Comparison of ENCODE assay signal across 8 cellular contexts in the genomic region with DNA sequence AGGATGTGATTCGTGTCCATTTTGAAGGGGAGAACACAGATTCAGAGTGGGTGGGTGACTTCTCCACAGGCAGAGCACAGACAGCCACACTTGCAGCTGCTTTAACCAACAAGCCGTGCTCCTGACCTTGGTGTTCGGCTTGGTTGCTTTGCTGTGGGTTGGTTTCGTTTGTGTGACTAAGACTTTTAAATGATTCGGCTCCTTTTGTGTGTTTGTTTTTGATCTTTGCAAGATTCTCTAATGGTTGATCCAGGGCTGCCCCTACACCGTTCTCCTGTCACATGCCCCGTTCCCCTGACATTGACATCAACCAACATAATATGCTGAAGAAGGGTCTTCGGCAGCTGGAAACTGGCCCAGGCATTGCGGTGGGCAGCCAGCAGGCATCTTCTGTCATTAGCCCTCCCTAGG.
DNase-seq lines count a peak whose midpoint lies in the region; ATAC-seq and TF ChIP-seq lines count a peak whose summit lies in the region.

No MANE protein-coding gene starts in this region.

- H3K9me3 ChIP-seq in HCT116 (ENCODE audit: control insufficient read depth in 1 of 2, insufficient read depth in 1 of 2, low read depth in 1 of 2, low read length in 2 of 2) (no peaks in the 10 kb centered on the region), ovary (no peaks in the 10 kb centered on the region)

- no peak overlapping the region for H3K27ac ChIP-seq in HCT116 (ENCODE audit: low read depth, low read length)
- no peak overlapping the region for H3K27ac ChIP-seq in ovary

- H3K4me1 ChIP-seq in HCT116 (ENCODE audit: control insufficient read depth in 1 of 2, insufficient read depth in 2 of 2, low read length in 2 of 2) (peaks cover 19 to 43% of the 10 kb centered on the region in 2 experiments), ovary (ENCODE audit: insufficient read depth) (peaks cover 10% of the 10 kb centered on the region)

- ATAC-seq in GM18511 (IDR thresholded peaks at IDR 0.05; ENCODE audit: unreplicated experiment), result peak; percentile 47
- peak; percentile 54 for ATAC-seq in HCT116
- ATAC-seq in omental fat pad (ENCODE audit: low FRiP score), result no peak

- no peak for TF ChIP-seq POLR2A in HCT116 (IDR thresholded peaks at IDR 0.05; ENCODE audit: borderline replicate concordance, extremely low read depth, insufficient read depth, insufficient read length)
- TF ChIP-seq POLR2A in ovary (IDR thresholded peaks at IDR 0.05), result no peak

- CTCF ChIA-PET in HCT116 (lab: Charles Lee), result interaction anchor here (2.5 kb wide), 1 partner anchor 12 kb away, joined by 9 read pairs; no protein-coding TSS in a partner anchor

- no peak for DNase-seq in HCT116 (ENCODE audit: low read depth, low spot score)
- DNase-seq in SW480 (ENCODE audit: low spot score), result peak; percentile 92
- peak; percentile 94 for DNase-seq in renal cortical epithelial cell (ENCODE audit: low read depth)
- no peak for DNase-seq in omental fat pad (ENCODE audit: low spot score)
- no peak for DNase-seq in ureter (ENCODE audit: low spot score)
- DNase-seq in ovary, result no peak
- no peak for DNase-seq in head of caudate nucleus

- H3K4me2 ChIP-seq in HCT116 (ENCODE audit: low read length), result peak overlapping the region; percentile 55

- POLR2A ChIA-PET in HCT116 (lab: Charles Lee), result no interaction called here

- H3K4me3 ChIP-seq in HCT116 (replicated peaks in 1 of 2; ENCODE audit: low read depth in 1 of 2, low read length in 2 of 2) (no peak overlapping the region), ovary (no peak overlapping the region)

- H3K9me2 ChIP-seq in HCT116 (ENCODE audit: insufficient read depth), result no peaks in the 10 kb centered on the region

- no peak overlapping the region for H3K9ac ChIP-seq in HCT116 (ENCODE audit: low read length)

- WGBS in ovary, 3 donors, result 40 to 64% (median 58%) methylated on average over 9 of the region's 9 CpGs

- no peak for TF ChIP-seq CTCF in HCT116 (IDR thresholded peaks at IDR 0.05 in 2 of 3, conservative IDR thresholded peaks at IDR 0.05 in 1 of 3; ENCODE audit: borderline replicate concordance in 1 of 3, insufficient read depth in 1 of 3, low read depth in 2 of 3, low read length in 2 of 3)
- no peak for TF ChIP-seq CTCF in omental fat pad (IDR thresholded peaks at IDR 0.05)
- no peak for TF ChIP-seq CTCF in ovary (IDR thresholded peaks at IDR 0.05)

- BruUV-seq in HCT116 (replicated peaks; lab: Mats Ljungman, UMichigan), result no TSS peak

- TF ChIP-seq EP300 in ovary (IDR thresholded peaks at IDR 0.05), result no peak

- H4K20me1 ChIP-seq in HCT116 (ENCODE audit: insufficient read depth), result no peaks in the 10 kb centered on the region

- TF ChIP-seq RAD21 in HCT116 (IDR thresholded peaks at IDR 0.05; ENCODE audit: low read depth), result 0 out of 2 replicates have a peak, but pooled peaks have one; percentile 3

- H2AFZ ChIP-seq in HCT116 (ENCODE audit: low read depth, low read length, poor library complexity, severe bottlenecking), result peak overlapping the region; percentile 94

- RAD21 ChIA-PET in HCT116 (lab: Charles Lee; ENCODE audit: low non-redundant PET in 1 of 2, low total read pairs in 2 of 2, uncharacterized antibody in 2 of 2, unreplicated experiment in 2 of 2), result no interaction called here

- H3K27me3 ChIP-seq in HCT116 (ENCODE audit: insufficient read depth, low read length) (no peaks in the 10 kb centered on the region), ovary (no peaks in the 10 kb centered on the region)

- H3K79me2 ChIP-seq in HCT116 (ENCODE audit: insufficient read depth, low read length), result no peaks in the 10 kb centered on the region

- H3K36me3 ChIP-seq in HCT116 (ENCODE audit: control insufficient read depth in 1 of 2, insufficient read depth in 2 of 2, low read length in 2 of 2), result no peaks in the 10 kb centered on the region
- H3K36me3 ChIP-seq in ovary, result no peaks in the 10 kb centered on the region

- intact Hi-C loops in HCT116 (cut with micrococcal nuclease) (no loop called here), ovary (cut with DNase I) (no loop called here), head of caudate nucleus (cut with DNase I) (no loop called here)

TF ChIP-seq in HCT116, 20 proteins besides CTCF, POLR2A, EP300 and RAD21:
- TF ChIP-seq, protein P1, sequence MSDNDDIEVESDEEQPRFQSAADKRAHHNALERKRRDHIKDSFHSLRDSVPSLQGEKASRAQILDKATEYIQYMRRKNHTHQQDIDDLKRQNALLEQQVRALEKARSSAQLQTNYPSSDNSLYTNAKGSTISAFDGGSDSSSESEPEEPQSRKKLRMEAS (IDR thresholded peaks at IDR 0.05), result peak; percentile 32; the same call in 1 of the 2 replicates
- TF ChIP-seq SP1 (IDR thresholded peaks at IDR 0.05; ENCODE audit: low read depth), result peak; percentile 55
- peak; percentile 98 for TF ChIP-seq TCF7L2 (IDR thresholded peaks at IDR 0.05; ENCODE audit: borderline replicate concordance, extremely low read depth, insufficient read depth, insufficient read length)
- TF ChIP-seq CEBPB (IDR thresholded peaks at IDR 0.05; ENCODE audit: low read depth), result no peak
- peak; percentile 56 for TF ChIP-seq FOSL1 (IDR thresholded peaks at IDR 0.05; ENCODE audit: low read depth)
- TF ChIP-seq JUND (IDR thresholded peaks at IDR 0.05), result peak; percentile 58
- TF ChIP-seq YY1 (IDR thresholded peaks at IDR 0.05; ENCODE audit: extremely low read depth, insufficient replicate concordance, low read depth, low read length), result no peak
- TF ChIP-seq EZH2phosphoT487 (IDR thresholded peaks at IDR 0.05; ENCODE audit: borderline replicate concordance), result no peak
- TF ChIP-seq SIN3A (IDR thresholded peaks at IDR 0.05; ENCODE audit: low read depth), result no peak

Comparison
In these comparisons a context has a peak if more than half of its experiments do, and no peak if none do; other contexts are left out.
1. DNase-seq: peak in SW480 (single experiment) and renal cortical epithelial cell (single experiment); none in HCT116 (single experiment), omental fat pad (single experiment), ureter (single experiment), ovary (0 of 5) and head of caudate nucleus (0 of 42).